ENCODE assay signal across 24 cellular contexts in the genomic region with DNA sequence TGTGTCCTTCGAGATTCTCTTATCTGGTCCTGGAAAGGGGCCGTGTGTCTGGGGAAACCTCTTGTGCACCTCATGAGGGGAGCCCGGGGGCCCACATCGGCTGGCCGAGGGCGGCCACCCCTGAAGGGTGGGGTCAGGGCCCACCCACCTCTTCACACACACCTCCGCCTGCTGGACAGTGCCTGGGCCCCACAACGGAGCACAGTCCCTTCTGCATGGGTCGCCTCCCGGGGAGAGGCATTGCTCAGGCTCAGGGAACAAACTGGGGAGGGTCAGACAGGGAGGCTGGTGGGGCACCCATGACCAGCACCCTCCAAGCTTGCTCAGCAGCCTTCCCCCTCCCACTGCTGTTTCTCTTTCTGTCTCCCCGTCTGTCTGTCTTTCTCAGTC. TPM values are rescaled to one million over a fixed set of nuclear protein-coding genes. Genes with fewer than 3 reads are reported as not detected.
DNase-seq lines count a peak whose midpoint lies in the region; ATAC-seq, FAIRE-seq and TF ChIP-seq lines count a peak whose summit lies in the region.
"Had no signal": no experiment of that assay in that cellular context is flagged by ENCODE, and none has a peak within 500 bp of the region (broad histone marks: within the 10 kb centered on the region; RNA-seq: fewer than 3 reads in every experiment).

No MANE protein-coding gene starts in this region.

- H3K4me3 ChIP-seq in BLaER1 treated with 17β-estradiol and CSF1 and Interleukin-3, amounts not matched to agents 10 nM and 100 nM: peak overlapping the region in 3 of 10 experiments; percentile 62 to 75 (median 73); a peak in 4 of 20 replicates
- H3K4me3 ChIP-seq in H7 (ENCODE audit: insufficient read depth, low read depth, low read length) (no peak overlapping the region), GM12878 (no peak overlapping the region)
- H3K4me3 ChIP-seq: GM23248, thyroid gland had no signal

- peaks cover 0 to 42% (median 0%) of the 10 kb centered on the region in 11 experiments; a peak in 5 of 22 replicates for H4K20me1 ChIP-seq in BLaER1 treated with 17β-estradiol and CSF1 and Interleukin-3, amounts not matched to agents 10 nM and 100 nM
- H4K20me1 ChIP-seq in GM12878 (ENCODE audit: control insufficient read depth, insufficient read depth): no peaks in the 10 kb centered on the region; the same call in 1 of the 2 replicates

- DNase-seq in H7 (peak; percentile 63), GM12878 (ENCODE audit: low read depth, low spot score) (no peak), posterior vena cava (ENCODE audit: low spot score) (peak; percentile 69), NCI-H128 (lab: John Stamatoyannopoulos, UW; ENCODE audit: unreplicated experiment) (no peak)
- DNase-seq: activated T-cell treated with anti-CD3 and anti-CD28 coated beads, Interleukin-2, amount 50 U/mL, for 48 hours; EL; GM23248; KG1; MV-4-11; naive B cell; NCI-H510A treated with DMSO at 0.1 percent for 48 hours; stimulated activated CD4-positive, alpha-beta T cell treated with anti-CD3 and anti-CD28 coated beads, Interleukin-15, amount 100 ng/mL, for 24 hours; stimulated activated naive CD8-positive, alpha-beta T cell treated with anti-CD3 and anti-CD28 coated beads, Interleukin-15, amount 100 ng/mL, for 72 hours had no signal

- no peak for TF ChIP-seq EP300 in GM12878 (IDR thresholded peaks at IDR 0.05; ENCODE audit: borderline replicate concordance in 1 of 2, control insufficient read depth in 1 of 2, low read depth in 2 of 2, low read length in 2 of 2)

- RAD21 ChIA-PET in GM12878 (lab: Charles Lee; ENCODE audit: unreplicated experiment): interaction anchor here (1.3 kb wide), 1 partner anchor 127 kb away, joined by 3 read pairs; no protein-coding TSS in a partner anchor

- peaks cover 0 to 14% (median 0%) of the 10 kb centered on the region in 11 experiments; a peak in 8 of 22 replicates for H3K36me3 ChIP-seq in BLaER1 treated with 17β-estradiol and CSF1 and Interleukin-3, amounts not matched to agents 10 nM and 100 nM
- H3K36me3 ChIP-seq in H7 (replicated peaks; ENCODE audit: control insufficient read depth, insufficient read depth, low read length) (no peaks in the 10 kb centered on the region), GM12878 (ENCODE audit: control insufficient read depth in 2 of 2, insufficient read depth in 2 of 2, low read length in 1 of 2) (no peaks in the 10 kb centered on the region)
- H3K36me3 ChIP-seq: thyroid gland had no signal

- CTCF ChIA-PET in GM12878 (lab: Yijun Ruan, JAX): no interaction called here

- peak overlapping the region in 6 of 11 experiments; percentile 57 to 85 (median 76); a peak in 11 of 22 replicates for H3K27ac ChIP-seq in BLaER1 treated with 17β-estradiol and CSF1 and Interleukin-3, amounts not matched to agents 10 nM and 100 nM
- no peak overlapping the region for H3K27ac ChIP-seq in GM12878 (ENCODE audit: control insufficient read depth, insufficient read depth)
- H3K27ac ChIP-seq: epithelial cell of prostate, GM23248, thyroid gland had no signal

- no peaks in the 10 kb centered on the region for H3K79me2 ChIP-seq in GM12878 (ENCODE audit: control insufficient read depth, insufficient read depth, low read length)

- TF ChIP-seq RAD21 in GM12878 (IDR thresholded peaks at IDR 0.05; ENCODE audit: insufficient read depth, low read depth, low read length): no peak

- FAIRE-seq in GM12878 (lab: Jason Lieb, UNC): peak; percentile 77
- FAIRE-seq: RCC 7860 had no signal

- H3K27me3 ChIP-seq in BLaER1 treated with 17β-estradiol and CSF1 and Interleukin-3, amounts not matched to agents 10 nM and 100 nM: peaks cover 0 to 77% (median 0%) of the 10 kb centered on the region in 11 experiments; a peak in 11 of 22 replicates
- no peaks in the 10 kb centered on the region for H3K27me3 ChIP-seq in H7 (ENCODE audit: control insufficient read depth, insufficient read depth, low read length)
- H3K27me3 ChIP-seq in GM12878 (replicated peaks in 1 of 2; ENCODE audit: control insufficient read depth in 2 of 2, insufficient read depth in 2 of 2, low read length in 1 of 2): no peaks in the 10 kb centered on the region; a peak in 2 of 4 replicates
- H3K27me3 ChIP-seq: thyroid gland had no signal

- intact Hi-C loops in GM12878 (cut with micrococcal nuclease; ENCODE audit: unreplicated experiment): no loop called here
- intact Hi-C loops in posterior vena cava (cut with DNase I): loop anchor here in 1 of 2 donors (5.0 kb wide), 1 partner anchor 802 kb away; no protein-coding TSS in a partner anchor

- no peak for TF ChIP-seq CTCF in GM12878 (IDR thresholded peaks at IDR 0.05 in 2 of 3, conservative IDR thresholded peaks at IDR 0.05 in 1 of 3; ENCODE audit: control insufficient read depth in 2 of 3, extremely low read depth in 1 of 3, insufficient read depth in 1 of 3, low read depth in 3 of 3, low read length in 3 of 3)

- peaks cover 50 to 100% (median 98%) of the 10 kb centered on the region in 10 experiments for H3K4me1 ChIP-seq in BLaER1 treated with 17β-estradiol and CSF1 and Interleukin-3, amounts not matched to agents 10 nM and 100 nM
- H3K4me1 ChIP-seq in GM12878 (ENCODE audit: control insufficient read depth, insufficient read depth, low read length): peaks cover 32% of the 10 kb centered on the region

- ATAC-seq in GM12878: no peak
- ATAC-seq in HG02840 (IDR thresholded peaks at IDR 0.05; ENCODE audit: low FRiP score, unreplicated experiment): no peak
- no peak for ATAC-seq in GM18511 (IDR thresholded peaks at IDR 0.05; ENCODE audit: unreplicated experiment)
- ATAC-seq: stimulated activated naive CD8-positive, alpha-beta T cell treated with anti-CD3 and anti-CD28 coated beads, Interleukin-15, amount 100 ng/mL, for 72 hours had no signal

- no TSS peak for BruUV-seq in GM12878 (replicated peaks; lab: Mats Ljungman, UMichigan)

- peak overlapping the region; percentile 65 to 100 (median 90); a peak in 21 of 22 replicates for H3K4me2 ChIP-seq in BLaER1 treated with 17β-estradiol and CSF1 and Interleukin-3, amounts not matched to agents 10 nM and 100 nM
- H3K4me2 ChIP-seq in GM12878 (ENCODE audit: control insufficient read depth, insufficient read depth): peak overlapping the region; percentile 41

- H3K9ac ChIP-seq in BLaER1 treated with 17β-estradiol and CSF1 and Interleukin-3, amounts not matched to agents 10 nM and 100 nM: peak overlapping the region in 6 of 11 experiments; percentile 40 to 83 (median 76); a peak in 10 of 22 replicates
- H3K9ac ChIP-seq in GM12878 (ENCODE audit: control insufficient read depth, insufficient read depth, low read length): no peak overlapping the region
- H3K9ac ChIP-seq: GM23248 had no signal

- WGBS in GM12878 (ENCODE audit: insufficient coverage, insufficient replicate concordance, low lambda C conversion rate, missing lambda C conversion rate): 65% methylated on average over 11 of the region's 11 CpGs

- SMC1A ChIA-PET in GM12878 (lab: Charles Lee; ENCODE audit: uncharacterized antibody, unreplicated experiment): no interaction called here

- H2AFZ ChIP-seq in GM12878 (ENCODE audit: control insufficient read depth, low read depth, low read length): no peak overlapping the region
- H2AFZ ChIP-seq: GM23248 had no signal

- H3K9me3 ChIP-seq in BLaER1 treated with 17β-estradiol and CSF1 and Interleukin-3, amounts not matched to agents 10 nM and 100 nM (replicated peaks in 1 of 11): peaks cover 0 to 6% (median 0%) of the 10 kb centered on the region in 11 experiments; a peak in 1 of 22 replicates
- no peaks in the 10 kb centered on the region for H3K9me3 ChIP-seq in GM12878 (replicated peaks; ENCODE audit: control insufficient read depth, insufficient read depth, low read length)
- H3K9me3 ChIP-seq: thyroid gland had no signal

- no peak for TF ChIP-seq POLR2A in GM12878 (IDR thresholded peaks at IDR 0.05; ENCODE audit: low read depth, low read length)

- POLR2A ChIA-PET in GM12878 (lab: Charles Lee): no interaction called here

- in situ Hi-C loops in GM12878 (cut with MboI): no loop called here

RNA-seq across cellular contexts. Expression of a gene that starts 1.3 kb away (rescaled TPM):
- total RNA-seq in H7 (2014; rRNA removed; shearing (Covaris generic)): 0.44 TPM in 1 of 2 replicates, not detected in the other
- total RNA-seq in GM12878 (2013; cell fraction: nucleolus; rRNA removed): not detected in 2 replicates
- total RNA-seq in GM12878 (2014; rRNA removed): 0.06 and 0.16 TPM in 2 replicates
- total RNA-seq in GM12878 (2014; rRNA removed; fragmentation: Illumina TruSeq; extraction: Trizol): not detected in 2 replicates
- 0.31 and 0.32 TPM in 2 replicates for total RNA-seq in GM12878 (2021)
- polyA plus RNA-seq in GM12878 (2011; ENCODE audit: low read depth): not detected
- polyA plus RNA-seq in GM12878 (2011; rRNA removed): not detected in 2 replicates
- polyA plus RNA-seq in GM12878 (2011; cell fraction: cytosol; rRNA removed): 0.06 and 0.08 TPM in 2 replicates
- polyA plus RNA-seq in GM12878 (2011; cell fraction: nucleus; rRNA removed): not detected in 2 replicates
- 0.45 and 0.51 TPM in 2 replicates for polyA plus RNA-seq in GM12878 (2012)
- not detected in 2 replicates for polyA plus RNA-seq in GM12878 (2014; fragmentation: Illumina TruSeq; extraction: Trizol)
- not detected for polyA plus RNA-seq in GM12878 (2014; fragmentation: Nextera tagmentation; extraction: Ambion mirVana)
- polyA plus RNA-seq in GM12878 (2014; rRNA removed): 0.06 and 0.18 TPM in 2 replicates
- under 1 TPM; 0.13 to 0.24 TPM for polyA plus RNA-seq in GM12878 (2016; fragmentation: Nextera tagmentation; extraction: Ambion mirVana)
- polyA minus RNA-seq in GM12878 (2011; rRNA and poly(A)+ RNA removed): not detected in 2 replicates
- polyA minus RNA-seq in GM12878 (2011; cell fraction: cytosol; rRNA and poly(A)+ RNA removed): not detected in 2 replicates
- polyA minus RNA-seq in GM12878 (2011; cell fraction: nucleus; rRNA and poly(A)+ RNA removed): not detected in 2 replicates
- not detected for total RNA-seq in posterior vena cava
- total RNA-seq: activated CD8-positive, alpha-beta memory T cell treated with anti-CD3 and anti-CD28 coated beads for 36 hours; chondrocyte; GM23248; HT1080; mesenteric fat pad; omental fat pad; thyroid gland had no signal
- polyA plus RNA-seq: GM23248 had no signal

RNA-seq across cellular contexts. Expression of a gene that starts 28.0 kb away (rescaled TPM):
- 3.3 and 4.4 TPM in 2 replicates for total RNA-seq in H7 (2014; rRNA removed; shearing (Covaris generic))
- 7.6 and 9.0 TPM in 2 replicates for total RNA-seq in GM12878 (2013; cell fraction: nucleolus; rRNA removed)
- total RNA-seq in GM12878 (2014; rRNA removed) (2.3 and 3.4 TPM in 2 replicates), GM12878 (2014; rRNA removed; fragmentation: Illumina TruSeq; extraction: Trizol) (1.9 and 2.1 TPM in 2 replicates), GM12878 (2021) (2.9 and 4.1 TPM in 2 replicates), posterior vena cava (1 to 10 TPM; 5.8 to 6.9 TPM)
- polyA plus RNA-seq in GM12878 (2011; ENCODE audit: low read depth): 1.2 TPM
- polyA plus RNA-seq in GM12878 (2011; rRNA removed) (2.1 and 2.2 TPM in 2 replicates), GM12878 (2014; fragmentation: Illumina TruSeq; extraction: Trizol) (1.4 and 1.9 TPM in 2 replicates), GM12878 (2014; fragmentation: Nextera tagmentation; extraction: Ambion mirVana) (1 to 10 TPM; 2.8 to 3.8 TPM), GM12878 (2014; rRNA removed) (2.2 and 3.7 TPM in 2 replicates), GM12878 (2016; fragmentation: Nextera tagmentation; extraction: Ambion mirVana) (1 to 10 TPM; 6.5 to 6.9 TPM)
- polyA plus RNA-seq in GM12878 (2011; cell fraction: cytosol; rRNA removed): 2.0 TPM in 2 replicates
- polyA plus RNA-seq in GM12878 (2011; cell fraction: nucleus; rRNA removed): 2.6 and 2.9 TPM in 2 replicates
- 2.5 and 3.4 TPM in 2 replicates for polyA plus RNA-seq in GM12878 (2012)
- 2.3 and 2.4 TPM in 2 replicates for polyA minus RNA-seq in GM12878 (2011; rRNA and poly(A)+ RNA removed)
- 0.94 and 1.2 TPM in 2 replicates for polyA minus RNA-seq in GM12878 (2011; cell fraction: cytosol; rRNA and poly(A)+ RNA removed)
- polyA minus RNA-seq in GM12878 (2011; cell fraction: nucleus; rRNA and poly(A)+ RNA removed): 4.2 and 8.7 TPM in 2 replicates

RNA-seq across cellular contexts. Expression of a gene that starts 28.1 kb away (rescaled TPM):
- total RNA-seq in H7 (2014; rRNA removed; shearing (Covaris generic)): 93.4 and 112 TPM in 2 replicates
- 220 and 264 TPM in 2 replicates for total RNA-seq in GM12878 (2013; cell fraction: nucleolus; rRNA removed)
- total RNA-seq in GM12878 (2014; rRNA removed) (76.7 and 79.9 TPM in 2 replicates), GM12878 (2014; rRNA removed; fragmentation: Illumina TruSeq; extraction: Trizol) (74.9 and 82.0 TPM in 2 replicates), GM12878 (2021) (124 and 128 TPM in 2 replicates), posterior vena cava (10 to 100 TPM; 75.2 to 80.7 TPM)
- 123 TPM for polyA plus RNA-seq in GM12878 (2011; ENCODE audit: low read depth)
- polyA plus RNA-seq in GM12878 (2011; rRNA removed) (80.6 and 141 TPM in 2 replicates), GM12878 (2014; fragmentation: Illumina TruSeq; extraction: Trizol) (48.0 and 79.2 TPM in 2 replicates), GM12878 (2014; fragmentation: Nextera tagmentation; extraction: Ambion mirVana) (100 to 1,000 TPM in 1 of 2 experiments, 10 to 100 TPM in 1; 63.3 to 122 TPM), GM12878 (2014; rRNA removed) (85.5 and 94.7 TPM in 2 replicates), GM12878 (2016; fragmentation: Nextera tagmentation; extraction: Ambion mirVana) (100 to 1,000 TPM; 193 to 205 TPM)
- 120 and 144 TPM in 2 replicates for polyA plus RNA-seq in GM12878 (2011; cell fraction: cytosol; rRNA removed)
- polyA plus RNA-seq in GM12878 (2011; cell fraction: nucleus; rRNA removed): 211 and 246 TPM in 2 replicates
- 122 and 133 TPM in 2 replicates for polyA plus RNA-seq in GM12878 (2012)
- 192 and 223 TPM in 2 replicates for polyA minus RNA-seq in GM12878 (2011; rRNA and poly(A)+ RNA removed)
- 46.5 and 57.5 TPM in 2 replicates for polyA minus RNA-seq in GM12878 (2011; cell fraction: cytosol; rRNA and poly(A)+ RNA removed)
- polyA minus RNA-seq in GM12878 (2011; cell fraction: nucleus; rRNA and poly(A)+ RNA removed): 129 and 210 TPM in 2 replicates

Comparison
In these comparisons a context has a peak if more than half of its experiments do, and no peak if none do; other contexts are left out.
1. DNase-seq: peak in H7 (single experiment) and posterior vena cava (single experiment); none in GM12878 (single experiment) and NCI-H128 (single experiment).